ENCODE assay signal across 3 cellular contexts in the genomic region with DNA sequence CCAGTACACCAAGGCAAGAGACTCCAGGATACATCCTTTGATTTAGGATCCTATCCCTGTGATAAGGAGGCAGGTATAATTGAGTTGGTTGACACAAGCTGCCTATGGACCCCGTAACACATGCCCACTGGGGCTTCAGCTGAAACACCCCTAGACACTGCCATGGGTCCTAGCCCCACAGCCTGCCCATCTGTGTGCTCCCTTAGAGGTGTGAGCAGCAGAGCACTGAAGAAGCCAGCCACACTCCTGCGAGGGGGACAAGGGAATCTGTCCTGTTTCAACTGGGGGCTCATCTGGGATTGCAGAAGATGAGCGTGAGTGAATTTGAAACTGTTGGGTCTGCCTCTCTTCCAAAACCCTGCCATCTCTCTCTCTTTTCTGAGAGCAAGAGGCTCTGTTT.
"Had no signal": no experiment of that assay in that cellular context is flagged by ENCODE, and none has a peak within 500 bp of the region (broad histone marks: within the 10 kb centered on the region; RNA-seq: fewer than 3 reads in every experiment).

No MANE protein-coding gene starts in this region.

- ATAC-seq: GM12878 had no signal

- H3K4me3 ChIP-seq: GM12878 had no signal

- DNase-seq: GDM1, GF-D8 had no signal
